ENCODE assay signal across 17 cellular contexts in genomic region chr3:166190360-166190759, GRCh38.
DNase-seq lines count a peak whose midpoint lies in the region; ATAC-seq and TF ChIP-seq lines count a peak whose summit lies in the region.
"Had no signal": no experiment of that assay in that cellular context is flagged by ENCODE, and none has a peak within 500 bp of the region (broad histone marks: within the 10 kb centered on the region; RNA-seq: fewer than 3 reads in every experiment).

No MANE protein-coding gene starts in this region.

- H3K36me3 ChIP-seq in H7 (replicated peaks; ENCODE audit: control insufficient read depth, insufficient read depth, low read length) (no peaks in the 10 kb centered on the region), mesendoderm (ENCODE audit: control insufficient read depth, insufficient read depth, low read length) (no peaks in the 10 kb centered on the region), mucosa of descending colon (ENCODE audit: low read depth) (no peaks in the 10 kb centered on the region)
- H3K36me3 ChIP-seq: BLaER1, left lung had no signal

- H3K18ac ChIP-seq in mesendoderm (ENCODE audit: low read length), result no peak overlapping the region

- intact Hi-C loops in mucosa of descending colon (cut with DNase I, micrococcal nuclease), result no loop called here

- H4K5ac ChIP-seq in mesendoderm (ENCODE audit: low read length), result no peak overlapping the region

- H3K4me1 Mint-ChIP-seq in activated naive CD8-positive, alpha-beta T cell treated with anti-CD3 and anti-CD28 coated beads for 36 hours, result no peaks in the 10 kb centered on the region
- H3K4me1 Mint-ChIP-seq: naive thymus-derived CD8-positive, alpha-beta T cell had no signal

- H3K4me2 ChIP-seq in mesendoderm (ENCODE audit: low read length), result no peak overlapping the region
- H3K4me2 ChIP-seq: BLaER1, PC-9 had no signal

- no peak overlapping the region for H2BK120ac ChIP-seq in mesendoderm (ENCODE audit: low read depth, low read length)

- no peak overlapping the region for H2BK15ac ChIP-seq in mesendoderm (replicated peaks; ENCODE audit: low read depth)

- H3K27me3 Mint-ChIP-seq in activated naive CD8-positive, alpha-beta T cell treated with anti-CD3 and anti-CD28 coated beads for 36 hours, result no peaks in the 10 kb centered on the region
- H3K27me3 Mint-ChIP-seq: naive thymus-derived CD8-positive, alpha-beta T cell had no signal

- H3K23ac ChIP-seq in mesendoderm (ENCODE audit: low read length), result no peak overlapping the region

- no peak for ATAC-seq in mucosa of descending colon
- ATAC-seq: body of pancreas; left lung; naive thymus-derived CD8-positive, alpha-beta T cell; SK-N-SH treated with all-trans-retinoic acid at 6 μM for 48 hours had no signal

- no peak overlapping the region for H2AK5ac ChIP-seq in mesendoderm (ENCODE audit: low read length)

- no peak overlapping the region for H3K9ac ChIP-seq in mesendoderm (ENCODE audit: low read length)
- H3K9ac ChIP-seq: BLaER1 had no signal

- WGBS in mesendoderm (ENCODE audit: extremely low coverage, insufficient coverage, low lambda C conversion rate), result no CpG with 5 or more reads among the region's 1 CpG

- TF ChIP-seq CTCF in mucosa of descending colon (IDR thresholded peaks at IDR 0.05) (no peak), foreskin fibroblast (IDR thresholded peaks at IDR 0.05; ENCODE audit: low read depth, low read length) (no peak)

- H3K56ac ChIP-seq in mesendoderm (ENCODE audit: low read length), result no peak overlapping the region

- H3K4me3 ChIP-seq in H7 (ENCODE audit: insufficient read depth, low read depth, low read length), result no peak overlapping the region
- no peak overlapping the region for H3K4me3 ChIP-seq in mesendoderm (ENCODE audit: low read length)
- no peak overlapping the region for H3K4me3 ChIP-seq in mucosa of descending colon
- no peak overlapping the region for H3K4me3 ChIP-seq in foreskin fibroblast (ENCODE audit: low read depth in 1 of 2, low read length in 2 of 2)
- H3K4me3 ChIP-seq: BLaER1, body of pancreas, left lung, PC-9 had no signal

- no peaks in the 10 kb centered on the region for H3K36me3 Mint-ChIP-seq in activated naive CD8-positive, alpha-beta T cell treated with anti-CD3 and anti-CD28 coated beads for 36 hours
- H3K36me3 Mint-ChIP-seq: naive thymus-derived CD8-positive, alpha-beta T cell had no signal

- DNase-seq in H7, result peak; percentile 0
- peak; percentile 14 for DNase-seq in NCI-H510A (lab: John Stamatoyannopoulos, UW)
- peak; percentile 52 for DNase-seq in epithelial cell of prostate (ENCODE audit: low read depth, low spot score)
- peak; percentile 79 for DNase-seq in mesendoderm
- DNase-seq in activated naive CD8-positive, alpha-beta T cell treated with anti-CD3 and anti-CD28 coated beads for 36 hours, result no peak
- no peak for DNase-seq in mucosa of descending colon
- DNase-seq in central memory CD4-positive, alpha-beta T cell, result no peak
- DNase-seq in foreskin fibroblast, result no peak
- DNase-seq: activated CD8-positive, alpha-beta memory T cell treated with anti-CD3 and anti-CD28 coated beads for 24 hours; body of pancreas; effector memory CD4-positive, alpha-beta T cell; left lung; naive thymus-derived CD8-positive, alpha-beta T cell; NCI-H1048 had no signal

- no peak overlapping the region for H3K4me3 Mint-ChIP-seq in activated naive CD8-positive, alpha-beta T cell treated with anti-CD3 and anti-CD28 coated beads for 36 hours
- H3K4me3 Mint-ChIP-seq: naive thymus-derived CD8-positive, alpha-beta T cell had no signal

- H3K4ac ChIP-seq in mesendoderm (ENCODE audit: low read depth, low read length), result no peak overlapping the region

- no peak overlapping the region for H3K27ac Mint-ChIP-seq in activated naive CD8-positive, alpha-beta T cell treated with anti-CD3 and anti-CD28 coated beads for 36 hours
- H3K27ac Mint-ChIP-seq: naive thymus-derived CD8-positive, alpha-beta T cell had no signal

- H3K9me3 Mint-ChIP-seq in activated naive CD8-positive, alpha-beta T cell treated with anti-CD3 and anti-CD28 coated beads for 36 hours, result peaks cover 7% of the 10 kb centered on the region

- H3K79me2 ChIP-seq in mesendoderm (ENCODE audit: control insufficient read depth, insufficient read depth, low read length), result no peaks in the 10 kb centered on the region

- H2BK5ac ChIP-seq in mesendoderm (ENCODE audit: low read length), result no peak overlapping the region

- H3K27me3 ChIP-seq in H7 (ENCODE audit: control insufficient read depth, insufficient read depth, low read length) (no peaks in the 10 kb centered on the region), mesendoderm (ENCODE audit: insufficient read depth, low read length, poor library complexity) (no peaks in the 10 kb centered on the region)
- H3K27me3 ChIP-seq: BLaER1, body of pancreas, left lung had no signal

- H4K8ac ChIP-seq in mesendoderm (ENCODE audit: low read depth, low read length), result no peak overlapping the region

- H3K4me1 ChIP-seq in mesendoderm (ENCODE audit: control insufficient read depth, low read depth, low read length) (peaks cover 2% of the 10 kb centered on the region), mucosa of descending colon (ENCODE audit: low read depth) (no peaks in the 10 kb centered on the region)
- H3K4me1 ChIP-seq: BLaER1, body of pancreas, left lung had no signal

- peak overlapping the region; percentile 61 for H3K27ac ChIP-seq in epithelial cell of prostate
- no peak overlapping the region for H3K27ac ChIP-seq in mesendoderm (ENCODE audit: low read depth, low read length)
- H3K27ac ChIP-seq: BLaER1, body of pancreas, left lung, PC-9 had no signal

- no peaks in the 10 kb centered on the region for H3K9me3 ChIP-seq in mucosa of descending colon
- H3K9me3 ChIP-seq: BLaER1, body of pancreas, left lung had no signal

- H3K79me1 ChIP-seq in mesendoderm (ENCODE audit: low read length), result no peaks in the 10 kb centered on the region

Comparison
In these comparisons a context has a peak if more than half of its experiments do, and no peak if none do; other contexts are left out.
1. DNase-seq: peak in H7 (single experiment), NCI-H510A (single experiment), epithelial cell of prostate (single experiment) and mesendoderm (single experiment); none in activated naive CD8-positive, alpha-beta T cell treated with anti-CD3 and anti-CD28 coated beads for 36 hours (single experiment), mucosa of descending colon (0 of 3), central memory CD4-positive, alpha-beta T cell (single experiment) and foreskin fibroblast (0 of 2).